Comparison of ENCODE assay signal across 8 cellular contexts in the genomic region with DNA sequence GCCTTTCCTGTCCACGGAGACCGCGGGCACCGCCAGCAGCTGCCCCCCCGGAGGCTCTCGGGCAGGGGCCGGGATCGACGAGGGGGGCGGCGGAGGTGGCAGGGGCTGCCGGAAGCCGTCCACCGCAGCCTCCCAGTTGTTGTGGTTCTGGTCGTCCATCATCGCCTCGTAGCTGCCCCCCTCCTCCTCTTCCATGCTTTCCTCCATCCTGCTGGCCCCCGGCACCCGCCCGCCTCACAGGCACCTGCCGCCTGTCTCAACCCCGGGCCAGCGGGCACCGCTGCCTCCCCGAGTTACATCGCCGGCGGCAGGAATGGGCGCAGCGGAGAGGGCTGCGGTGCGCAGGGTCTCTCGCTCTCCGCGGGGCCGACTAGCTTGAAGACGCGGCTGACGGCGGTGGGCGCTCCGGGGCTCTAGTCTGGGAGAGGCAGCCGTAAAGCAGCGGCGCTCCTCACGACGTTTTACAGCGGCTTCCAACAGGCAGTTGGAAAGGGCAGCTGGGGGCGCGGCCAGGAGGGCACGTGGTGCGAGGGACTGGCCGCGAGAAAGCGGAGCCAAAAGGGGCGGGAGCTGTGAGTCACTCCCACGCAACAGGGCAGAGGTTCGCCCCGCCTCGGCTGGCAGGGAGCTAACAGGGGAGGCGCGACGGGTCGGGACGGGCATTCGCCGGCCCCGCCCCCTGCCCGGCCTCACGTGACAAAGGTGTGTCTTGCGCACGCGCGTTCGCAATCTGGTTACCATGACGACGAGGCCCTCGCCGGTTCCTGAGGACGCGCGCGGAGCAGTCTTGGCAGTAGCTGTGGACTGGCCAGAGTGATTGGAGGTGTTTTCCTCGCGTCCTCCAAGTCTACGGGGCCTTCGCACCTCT. TPM values are rescaled to one million over a fixed set of nuclear protein-coding genes. Genes with fewer than 3 reads are reported as not detected.
A peak's percentile ranks its signal among the peaks of the same experiment; 100 is the strongest.
DNase-seq lines count a peak whose midpoint lies in the region; ATAC-seq lines count a peak whose summit lies in the region.

A gene (minus strand): TSS at position 415 of the 868 bp plus-strand sequence. CDS start 208 bp downstream, at position 207.

- CTCF ChIA-PET in activated CD4-positive, alpha-beta T cell treated with anti-CD3 and anti-CD28 coated beads for 36 hours (lab: Charles Lee): interaction anchor here (0.9 to 3.6 kb wide), 9 partner anchors 15 to 136 kb away, joined by 3 to 14 read pairs (median 3); no protein-coding TSS in a partner anchor

- peak within 1 kb of the TSS; percentile 83 for H3K27ac Mint-ChIP-seq in activated CD4-positive, alpha-beta T cell treated with anti-CD3 and anti-CD28 coated beads for 36 hours

- peak within 1 kb of the TSS; percentile 91 for H3K4me3 Mint-ChIP-seq in activated CD4-positive, alpha-beta T cell treated with anti-CD3 and anti-CD28 coated beads for 36 hours

- H3K4me1 Mint-ChIP-seq in activated CD4-positive, alpha-beta T cell treated with anti-CD3 and anti-CD28 coated beads for 36 hours: peaks cover 33% of the 10 kb centered on the region

- peaks cover 7% of the 10 kb centered on the region for H3K36me3 Mint-ChIP-seq in activated CD4-positive, alpha-beta T cell treated with anti-CD3 and anti-CD28 coated beads for 36 hours (ENCODE audit: low read depth)

- peak; percentile 100 for DNase-seq in Ammon's horn (ENCODE audit: low spot score)
- peak; percentile 97 for DNase-seq in GM19238 (ENCODE audit: insufficient read length, low spot score)
- DNase-seq in NCI-H524 (lab: John Stamatoyannopoulos, UW): peak; percentile 90 to 94
- DNase-seq in activated CD4-positive, alpha-beta T cell treated with anti-CD3 and anti-CD28 coated beads for 36 hours: peak; percentile 100
- DNase-seq in kidney glomerular epithelial cell (lab: John Stamatoyannopoulos, UW): peak; percentile 95
- peak; percentile 97 to 100 for DNase-seq in stimulated activated CD4-positive, alpha-beta T cell treated with anti-CD3 and anti-CD28 coated beads, Interleukin-1b, Interleukin-23, amount 100 ng/mL, for 1 hour (ENCODE audit: low read depth in 2 of 2)

- intact Hi-C loops in activated CD4-positive, alpha-beta T cell treated with anti-CD3 and anti-CD28 coated beads for 36 hours (cut with DNase I, micrococcal nuclease): loop anchor here (1.0 to 10.0 kb wide), 20 partner anchors 21 to 1379 kb away; a partner anchor contains a TSS

- H3K9me3 Mint-ChIP-seq in activated CD4-positive, alpha-beta T cell treated with anti-CD3 and anti-CD28 coated beads for 36 hours (ENCODE audit: low read depth): no peaks in the 10 kb centered on the region

- peak; percentile 91 for ATAC-seq in HG03442 (IDR thresholded peaks at IDR 0.05; ENCODE audit: unreplicated experiment)
- ATAC-seq in activated CD4-positive, alpha-beta T cell treated with anti-CD3 and anti-CD28 coated beads for 36 hours: peak; percentile 98

- H3K27me3 Mint-ChIP-seq in activated CD4-positive, alpha-beta T cell treated with anti-CD3 and anti-CD28 coated beads for 36 hours: no peaks in the 10 kb centered on the region

- POLR2A ChIA-PET in activated CD4-positive, alpha-beta T cell treated with anti-CD3 and anti-CD28 coated beads for 36 hours (lab: Charles Lee): interaction anchor here (0.9 to 1.6 kb wide), 4 partner anchors 9 to 551 kb away, joined by 3 to 7 read pairs (median 4); no protein-coding TSS in a partner anchor

- H3K27ac ChIP-seq in cingulate gyrus (ENCODE audit: low read depth, low read length): peak within 1 kb of the TSS; percentile 60

RNA-seq across cellular contexts. Expression of the gene that starts here (rescaled TPM):
- total RNA-seq in activated CD4-positive, alpha-beta T cell treated with anti-CD3 and anti-CD28 coated beads for 36 hours: 10 to 100 TPM; 20.1 to 24.4 TPM

Comparison
In these comparisons a context has a peak if more than half of its experiments do, and no peak if none do; other contexts are left out.
1. Peak in every context shown above with its lines: DNase-seq, ATAC-seq and H3K27ac ChIP-seq.